21 cellular contexts compared by ENCODE assay signal in the genomic region with DNA sequence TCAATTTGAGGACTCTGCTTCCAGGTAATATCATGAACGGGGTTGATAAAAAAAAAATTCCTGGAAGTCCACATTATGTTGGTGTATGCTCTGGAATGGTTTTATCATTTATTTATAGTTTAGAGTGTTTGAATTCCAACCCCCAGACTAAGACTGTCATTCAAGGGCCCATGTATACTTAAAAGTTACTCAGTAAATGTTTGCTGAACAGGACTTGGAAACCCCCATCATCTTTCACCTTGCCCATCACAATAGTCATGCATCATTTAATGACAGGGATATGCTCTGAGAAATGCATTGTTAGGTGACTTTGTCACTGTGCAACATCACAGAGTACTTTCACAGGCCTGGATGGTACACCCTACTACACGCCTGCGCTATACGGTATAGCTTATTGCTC.
A peak's percentile ranks its signal among the peaks of the same experiment; 100 is the strongest.
DNase-seq lines count a peak whose midpoint lies in the region; ATAC-seq, FAIRE-seq and TF ChIP-seq lines count a peak whose summit lies in the region.
"Had no signal": no experiment of that assay in that cellular context is flagged by ENCODE, and none has a peak within 500 bp of the region (broad histone marks: within the 10 kb centered on the region; RNA-seq: fewer than 3 reads in every experiment).

No MANE protein-coding gene starts in this region.

- no peaks in the 10 kb centered on the region for H3K9me3 Mint-ChIP-seq in Caco-2 (ENCODE audit: unreplicated experiment)
- peaks cover 2% of the 10 kb centered on the region for H3K9me3 Mint-ChIP-seq in activated CD4-positive, alpha-beta memory T cell treated with anti-CD3 and anti-CD28 coated beads, Interleukin-2, amount 10 ng/mL, durations not matched to agents 7 days and 5 days
- no peaks in the 10 kb centered on the region for H3K9me3 Mint-ChIP-seq in stimulated activated effector memory CD8-positive, alpha-beta T cell treated with anti-CD3 and anti-CD28 coated beads, Interleukin-12 subunit alpha, Interleukin-12 subunit beta, amount 100 ng/mL, for 72 hours

- TF ChIP-seq POLR2A in HepG2 (IDR thresholded peaks at IDR 0.05; ENCODE audit: insufficient read depth in 1 of 2, low read depth in 2 of 2, low read length in 2 of 2) (no peak), right lobe of liver (IDR thresholded peaks at IDR 0.05) (no peak)

- DNase-seq in HepG2 (ENCODE audit: low spot score) (no peak), right lobe of liver (no peak), Caco-2 (no peak), NCI-H82 (lab: John Stamatoyannopoulos, UW) (no peak), foreskin melanocyte (no peak)
- no peak for DNase-seq in activated CD4-positive, alpha-beta memory T cell treated with anti-CD3 and anti-CD28 coated beads, Interleukin-2, amount 10 ng/mL, durations not matched to agents 7 days and 5 days
- DNase-seq in stimulated activated effector memory CD8-positive, alpha-beta T cell treated with anti-CD3 and anti-CD28 coated beads, Interleukin-12 subunit alpha, Interleukin-12 subunit beta, amount 100 ng/mL, for 72 hours (ENCODE audit: low spot score in 2 of 2): no peak
- DNase-seq: CD8-positive, alpha-beta T cell; DMS53; GDM1; MG63; NCI-H1417; NCI-H1694 treated with DMSO at 0.1 percent for 48 hours; NCI-H2081 treated with DMSO at 0.1 percent for 48 hours; NCI-H2171 treated with DMSO at 0.1 percent for 48 hours; NCI-H526; OCI-M1 had no signal

- H3K4me3 ChIP-seq in HepG2 (replicated peaks in 1 of 3; ENCODE audit: insufficient read depth in 1 of 3, low read depth in 2 of 3, low read length in 3 of 3) (no peak overlapping the region), right lobe of liver (no peak overlapping the region), Caco-2 (ENCODE audit: low read depth, low read length) (no peak overlapping the region)
- H3K4me3 ChIP-seq: K562, MG63, SJSA1 had no signal

- ATAC-seq in HepG2 (no peak), right lobe of liver (no peak)
- peak; percentile 48 for ATAC-seq in stimulated activated effector memory CD8-positive, alpha-beta T cell treated with anti-CD3 and anti-CD28 coated beads, Interleukin-12 subunit alpha, Interleukin-12 subunit beta, amount 100 ng/mL, for 72 hours
- ATAC-seq: CD8-positive, alpha-beta T cell; K562; Right ventricle myocardium inferior had no signal

- no peaks in the 10 kb centered on the region for H3K79me2 ChIP-seq in HepG2 (ENCODE audit: insufficient read depth, low read length)

- intact Hi-C loops in HepG2 (cut with micrococcal nuclease; ENCODE audit: unreplicated experiment): no loop called here
- intact Hi-C loops in right lobe of liver (cut with DNase I): no loop called here
- intact Hi-C loops in Caco-2 (cut with micrococcal nuclease; ENCODE audit: unreplicated experiment): no loop called here

- in situ Hi-C loops in HepG2 (cut with HindIII; ENCODE audit: extremely low pct_ligation_motif_present, low pct_unique_long_range_greater_than_20kb): no loop called here

- no peak overlapping the region for H3K27ac Mint-ChIP-seq in Caco-2 (ENCODE audit: unreplicated experiment)
- H3K27ac Mint-ChIP-seq in activated CD4-positive, alpha-beta memory T cell treated with anti-CD3 and anti-CD28 coated beads, Interleukin-2, amount 10 ng/mL, durations not matched to agents 7 days and 5 days: peak overlapping the region; percentile 94
- peak overlapping the region; percentile 97 for H3K27ac Mint-ChIP-seq in stimulated activated effector memory CD8-positive, alpha-beta T cell treated with anti-CD3 and anti-CD28 coated beads, Interleukin-12 subunit alpha, Interleukin-12 subunit beta, amount 100 ng/mL, for 72 hours

- peaks cover 6% of the 10 kb centered on the region for H3K36me3 Mint-ChIP-seq in Caco-2 (ENCODE audit: insufficient read depth, unreplicated experiment)
- H3K36me3 Mint-ChIP-seq in activated CD4-positive, alpha-beta memory T cell treated with anti-CD3 and anti-CD28 coated beads, Interleukin-2, amount 10 ng/mL, durations not matched to agents 7 days and 5 days (ENCODE audit: low read depth): peaks cover 55% of the 10 kb centered on the region
- peaks cover 73% of the 10 kb centered on the region for H3K36me3 Mint-ChIP-seq in stimulated activated effector memory CD8-positive, alpha-beta T cell treated with anti-CD3 and anti-CD28 coated beads, Interleukin-12 subunit alpha, Interleukin-12 subunit beta, amount 100 ng/mL, for 72 hours

- no peak overlapping the region for H3K27ac ChIP-seq in HepG2 (ENCODE audit: extremely low read length, insufficient read depth, low read length)
- H3K27ac ChIP-seq in right lobe of liver: no peak overlapping the region
- H3K27ac ChIP-seq: SJSA1 had no signal

- CTCF ChIA-PET in HepG2 (lab: Yijun Ruan, JAX; ENCODE audit: low intra/inter-chr PET ratio, low total read pairs) (no interaction called here), Caco-2 (lab: Charles Lee) (no interaction called here)
- CTCF ChIA-PET in activated CD4-positive, alpha-beta memory T cell treated with anti-CD3 and anti-CD28 coated beads, Interleukin-2, amount 10 ng/mL, durations not matched to agents 7 days and 5 days (lab: Charles Lee): interaction anchor here (3.6 kb wide), 1 partner anchor 43 kb away, joined by 27 read pairs; no protein-coding TSS in a partner anchor

- no peak overlapping the region for H3K4me3 Mint-ChIP-seq in Caco-2 (ENCODE audit: unreplicated experiment)
- H3K4me3 Mint-ChIP-seq in activated CD4-positive, alpha-beta memory T cell treated with anti-CD3 and anti-CD28 coated beads, Interleukin-2, amount 10 ng/mL, durations not matched to agents 7 days and 5 days: no peak overlapping the region
- peak overlapping the region; percentile 71 for H3K4me3 Mint-ChIP-seq in stimulated activated effector memory CD8-positive, alpha-beta T cell treated with anti-CD3 and anti-CD28 coated beads, Interleukin-12 subunit alpha, Interleukin-12 subunit beta, amount 100 ng/mL, for 72 hours
- H3K4me3 Mint-ChIP-seq: CD8-positive, alpha-beta T cell had no signal

- no peak for TF ChIP-seq EP300 in HepG2 (IDR thresholded peaks at IDR 0.05; ENCODE audit: low read depth in 2 of 2, low read length in 2 of 2)
- TF ChIP-seq EP300 in HepG2 (CRISPR knock-in tag; IDR thresholded peaks at IDR 0.05; ENCODE audit: borderline replicate concordance): no peak

- FAIRE-seq in HepG2 (lab: Jason Lieb, UNC): no peak
- FAIRE-seq: D721Med, K562 had no signal

- H3K4me1 Mint-ChIP-seq in Caco-2 (ENCODE audit: low read depth, unreplicated experiment): peaks cover 19% of the 10 kb centered on the region
- H3K4me1 Mint-ChIP-seq in activated CD4-positive, alpha-beta memory T cell treated with anti-CD3 and anti-CD28 coated beads, Interleukin-2, amount 10 ng/mL, durations not matched to agents 7 days and 5 days: peaks cover 84% of the 10 kb centered on the region
- peaks cover 86% of the 10 kb centered on the region for H3K4me1 Mint-ChIP-seq in stimulated activated effector memory CD8-positive, alpha-beta T cell treated with anti-CD3 and anti-CD28 coated beads, Interleukin-12 subunit alpha, Interleukin-12 subunit beta, amount 100 ng/mL, for 72 hours

- H3K27me3 ChIP-seq in HepG2 (ENCODE audit: control insufficient read depth in 1 of 2, insufficient read depth in 2 of 2, low read length in 2 of 2) (no peaks in the 10 kb centered on the region), right lobe of liver (no peaks in the 10 kb centered on the region), Caco-2 (replicated peaks; ENCODE audit: control insufficient read depth, insufficient read depth, low read length) (no peaks in the 10 kb centered on the region)
- H3K27me3 ChIP-seq: MG63, SJSA1 had no signal

- H3K36me3 ChIP-seq in HepG2 (replicated peaks in 1 of 2; ENCODE audit: control insufficient read depth in 1 of 2, insufficient read depth in 2 of 2, low read length in 2 of 2) (peaks cover 18 to 40% of the 10 kb centered on the region in 2 experiments), right lobe of liver (peaks cover 0 to 11% (median 0%) of the 10 kb centered on the region in 4 donors), Caco-2 (ENCODE audit: control insufficient read depth, insufficient read depth, low read length) (no peaks in the 10 kb centered on the region)
- H3K36me3 ChIP-seq: MG63 had no signal

- WGBS in HepG2 (ENCODE audit: low lambda C conversion rate): 100% methylated on average over 4 of the region's 4 CpGs
- WGBS in right lobe of liver (ENCODE audit: insufficient coverage, low coverage, low lambda C conversion rate, missing lambda C conversion rate): 91% methylated on average over 4 of the region's 4 CpGs

- no peaks in the 10 kb centered on the region for H4K20me1 ChIP-seq in HepG2 (ENCODE audit: insufficient read depth, low read length)

- H3K9me3 ChIP-seq in HepG2 (ENCODE audit: low read length) (peaks cover 2% of the 10 kb centered on the region), right lobe of liver (no peaks in the 10 kb centered on the region), Caco-2 (no peaks in the 10 kb centered on the region)
- H3K9me3 ChIP-seq: MG63, SJSA1 had no signal

- BruUV-seq in HepG2 (replicated peaks; lab: Mats Ljungman, UMichigan): TSS peak; percentile 35
- BruUV-seq in Caco-2 (replicated peaks; lab: Mats Ljungman, UMichigan): TSS peak; percentile 13

- no peak overlapping the region for H3K4me2 ChIP-seq in HepG2 (ENCODE audit: low read depth, low read length)

- POLR2A ChIA-PET in HepG2 (lab: Yijun Ruan, JAX) (no interaction called here), Caco-2 (lab: Charles Lee) (no interaction called here)
- POLR2A ChIA-PET in activated CD4-positive, alpha-beta memory T cell treated with anti-CD3 and anti-CD28 coated beads, Interleukin-2, amount 10 ng/mL, durations not matched to agents 7 days and 5 days (lab: Charles Lee): interaction anchor here (2.3 to 4.7 kb wide), 5 partner anchors 13 to 106 kb away, joined by 10 to 62 read pairs (median 42); a partner anchor contains a TSS

- H2AFZ ChIP-seq in HepG2 (ENCODE audit: low read length): no peak overlapping the region

- no peak overlapping the region for H3K9ac ChIP-seq in HepG2 (ENCODE audit: insufficient read depth, low read depth, low read length)

- no peak for TF ChIP-seq CTCF in HepG2 (CRISPR knock-in tag; IDR thresholded peaks at IDR 0.05)
- no peak for TF ChIP-seq CTCF in right lobe of liver (IDR thresholded peaks at IDR 0.05)
- no peak for TF ChIP-seq CTCF in Caco-2 (IDR thresholded peaks at IDR 0.05; ENCODE audit: insufficient read depth in 1 of 2, low read depth in 1 of 2, low read length in 1 of 2, severe bottlenecking in 1 of 2, unreplicated experiment in 1 of 2)

- peaks cover 20% of the 10 kb centered on the region for H3K4me1 ChIP-seq in HepG2 (ENCODE audit: insufficient read depth, low read length)
- peaks cover 0 to 18% (median 0%) of the 10 kb centered on the region in 4 donors for H3K4me1 ChIP-seq in right lobe of liver
- H3K4me1 ChIP-seq in Caco-2: 0 out of 2 replicates have a peak, but pooled peaks cover 13% of the 10 kb centered on the region
- H3K4me1 ChIP-seq: SJSA1 had no signal

- TF ChIP-seq RAD21 in HepG2 (CRISPR knock-in tag; IDR thresholded peaks at IDR 0.05): no peak

- H3K27me3 Mint-ChIP-seq in Caco-2 (ENCODE audit: insufficient read depth, unreplicated experiment): no peaks in the 10 kb centered on the region
- no peaks in the 10 kb centered on the region for H3K27me3 Mint-ChIP-seq in activated CD4-positive, alpha-beta memory T cell treated with anti-CD3 and anti-CD28 coated beads, Interleukin-2, amount 10 ng/mL, durations not matched to agents 7 days and 5 days

TF ChIP-seq in HepG2, 621 proteins besides CTCF, POLR2A, EP300 and RAD21 (continues in another document):
- TF ChIP-seq PCBP2 (optimal IDR thresholded peaks at IDR 0.05; ENCODE audit: low read depth, low read length, poor library complexity, severe bottlenecking): no peak
- no peak for TF ChIP-seq SP140L (CRISPR knock-in tag; IDR thresholded peaks at IDR 0.05; ENCODE audit: borderline replicate concordance)
